Comparison of ENCODE assay signal across 7 cellular contexts in the genomic region with DNA sequence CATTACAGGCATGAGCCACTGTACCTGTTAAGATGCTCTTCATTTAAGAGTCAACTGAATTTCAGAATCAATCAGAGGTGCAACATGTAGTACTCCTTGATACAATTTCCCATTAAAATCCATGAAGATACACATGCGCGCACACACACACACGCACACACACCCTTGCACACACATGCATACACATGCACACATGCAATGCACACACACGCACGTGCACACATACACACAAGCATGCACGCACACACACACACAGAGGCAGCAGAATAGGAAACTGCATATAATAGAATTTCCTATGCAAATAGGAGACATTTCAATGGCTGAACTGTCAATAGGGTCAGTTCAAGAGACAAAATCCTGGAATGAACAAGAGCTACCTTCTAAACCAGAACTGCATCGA.
"Had no signal": no experiment of that assay in that cellular context is flagged by ENCODE, and none has a peak within 500 bp of the region (broad histone marks: within the 10 kb centered on the region; RNA-seq: fewer than 3 reads in every experiment).

No MANE protein-coding gene starts in this region.

- DNase-seq: GDM1, GF-D8 had no signal

- FAIRE-seq: G401.6, GM12891, GM12892, GM18507, GM19239 had no signal
